8 cellular contexts compared by ENCODE assay signal in genomic region chr3:120595788-120596115, GRCh38. TPM values are rescaled to one million over a fixed set of nuclear protein-coding genes. Genes with fewer than 3 reads are reported as not detected.
A peak's percentile ranks its signal among the peaks of the same experiment; 100 is the strongest.
DNase-seq lines count a peak whose midpoint lies in the region; ATAC-seq and TF ChIP-seq lines count a peak whose summit lies in the region.

No MANE protein-coding gene starts in this region.

- H3K4me3 Mint-ChIP-seq in nephron progenitor cell = peak overlapping the region; percentile 89

- H3K27me3 ChIP-seq in BJ (ENCODE audit: control insufficient read depth, insufficient read depth, low read length) (no peaks in the 10 kb centered on the region), MG63 (no peaks in the 10 kb centered on the region; the same call in 1 of the 2 replicates), ectodermal cell (ENCODE audit: control insufficient read depth, insufficient read depth, low read length, poor library complexity, severe bottlenecking) (no peaks in the 10 kb centered on the region)

- POLR2A ChIA-PET in BJ (lab: Charles Lee) = interaction anchor here (0.6 to 1.8 kb wide), 3 partner anchors 18 to 173 kb away, joined by 3 to 5 read pairs (median 4); partner anchors contain the start of genes GTF2E1 and RABL3

- peaks cover 3% of the 10 kb centered on the region for H3K27me3 Mint-ChIP-seq in nephron progenitor cell (ENCODE audit: low read depth, poor library complexity)

- H3K9me3 ChIP-seq in MG63 (no peaks in the 10 kb centered on the region), ectodermal cell (ENCODE audit: control insufficient read depth, low read length) (no peaks in the 10 kb centered on the region)

- H3K27ac ChIP-seq in ectodermal cell (ENCODE audit: insufficient read depth, low read depth, low read length, poor library complexity, severe bottlenecking) = no peak overlapping the region

- H3K27ac Mint-ChIP-seq in nephron progenitor cell = peak overlapping the region; percentile 98

- H3K36me3 ChIP-seq in BJ (ENCODE audit: control insufficient read depth, insufficient read depth, low read length) (no peaks in the 10 kb centered on the region; the same call in 1 of the 2 replicates), MG63 (peaks cover 38% of the 10 kb centered on the region), ectodermal cell (ENCODE audit: control insufficient read depth, insufficient read depth, low read length) (peaks cover 22% of the 10 kb centered on the region)

- H3K9me3 Mint-ChIP-seq in nephron progenitor cell = no peaks in the 10 kb centered on the region

- 0 to 1% methylated on average over 4 of the region's 4 CpGs for WGBS in ectodermal cell, 2 experiments

- peaks cover 4% of the 10 kb centered on the region for H3K36me3 Mint-ChIP-seq in nephron progenitor cell (ENCODE audit: low read depth)

- H3K4me3 ChIP-seq in BJ (ENCODE audit: low read depth, low read length) (peak overlapping the region; percentile 95), MG63 (peak overlapping the region; percentile 78), ectodermal cell (ENCODE audit: insufficient read depth, low read depth, low read length) (peak overlapping the region; percentile 98)

- ATAC-seq in GM18873 (IDR thresholded peaks at IDR 0.05; ENCODE audit: low FRiP score, unreplicated experiment) = no peak

- H3K4me1 Mint-ChIP-seq in nephron progenitor cell = peaks cover 5% of the 10 kb centered on the region

- TF ChIP-seq CTCF in BJ (IDR thresholded peaks at IDR 0.05; ENCODE audit: insufficient read depth, low read depth, low read length) (no peak), nephron progenitor cell (IDR thresholded peaks at IDR 0.05) (no peak)

- no peak for DNase-seq in BJ (ENCODE audit: low read depth)
- DNase-seq in MG63 = no peak
- DNase-seq in nephron progenitor cell = no peak
- DNase-seq in glomerular visceral epithelial cell (ENCODE audit: extremely low spot score) = no peak
- no peak for DNase-seq in activated CD4-positive, CD25-positive, alpha-beta regulatory T cell (lab: John Stamatoyannopoulos, UW)
- no peak for DNase-seq in T-helper 9 cell

- H3K4me1 ChIP-seq in ectodermal cell (ENCODE audit: control insufficient read depth, insufficient read depth, low read length) = peaks cover 5% of the 10 kb centered on the region

- CTCF ChIA-PET in BJ (lab: Yijun Ruan, JAX) = interaction anchor here (0.7 to 1.8 kb wide), 5 partner anchors 18 to 342 kb away, joined by 3 to 8 read pairs (median 4); no protein-coding TSS in a partner anchor

RNA-seq across cellular contexts. Expression of gene NDUFB4, which starts 0.4 kb away (rescaled TPM):
- 94.3 and 137 TPM in 2 replicates for polyA plus RNA-seq in BJ (2011; rRNA removed)
- 180 and 378 TPM in 2 replicates for polyA minus RNA-seq in BJ (2011; rRNA and poly(A)+ RNA removed)
- 190 and 205 TPM in 2 replicates for total RNA-seq in MG63 (2014; rRNA removed; shearing (Covaris generic); ENCODE audit: low replicate concordance)
- polyA plus RNA-seq in ectodermal cell (2013, experiment 1 of 4) = 276 TPM
- 276 TPM for polyA plus RNA-seq in ectodermal cell (2013, experiment 2 of 4)
- 276 TPM for polyA plus RNA-seq in ectodermal cell (2013, experiment 3 of 4)
- 335 TPM for polyA plus RNA-seq in ectodermal cell (2013, experiment 4 of 4)
